13 cellular contexts compared by ENCODE assay signal in the genomic region with DNA sequence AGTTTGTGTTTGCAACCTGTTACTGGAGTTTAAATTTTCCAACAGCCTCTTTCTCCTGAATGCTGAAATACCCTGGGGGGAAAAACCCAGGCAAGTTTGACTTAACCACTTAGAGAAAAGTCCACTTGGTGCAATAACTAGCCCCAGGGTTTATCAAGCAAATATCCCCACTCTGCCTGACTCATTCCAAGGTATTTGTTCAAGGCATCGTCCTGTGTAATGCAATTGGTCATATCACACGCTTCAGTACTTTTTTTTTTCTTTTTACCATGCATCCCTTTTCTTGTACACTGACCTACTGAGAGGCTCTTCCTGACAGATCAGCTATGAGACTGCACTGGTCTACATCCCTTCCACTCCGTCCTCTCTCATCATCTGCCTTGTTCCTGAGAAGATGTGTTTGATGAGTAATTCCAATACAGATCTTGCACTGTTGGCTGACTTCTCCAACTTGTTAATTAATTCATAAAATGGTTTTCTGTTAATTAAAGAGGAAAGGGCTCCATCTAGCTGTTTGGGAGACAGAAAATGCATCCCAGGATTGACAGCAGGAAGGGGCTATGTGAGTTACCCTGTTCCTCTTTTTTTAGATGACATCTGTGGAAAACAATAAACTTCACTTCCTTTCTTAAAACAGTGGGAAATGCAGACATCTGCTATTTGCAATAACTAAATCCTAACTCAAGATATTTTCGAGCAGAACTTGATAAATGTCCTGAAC.
DNase-seq lines count a peak whose midpoint lies in the region; ATAC-seq, FAIRE-seq and TF ChIP-seq lines count a peak whose summit lies in the region.
"Had no signal": no experiment of that assay in that cellular context is flagged by ENCODE, and none has a peak within 500 bp of the region (broad histone marks: within the 10 kb centered on the region; RNA-seq: fewer than 3 reads in every experiment).

No MANE protein-coding gene starts in this region.

- H3K4me1 Mint-ChIP-seq in stimulated activated naive CD8-positive, alpha-beta T cell treated with anti-CD3 and anti-CD28 coated beads, Interleukin-15, amount 100 ng/mL, for 72 hours: no peaks in the 10 kb centered on the region

- H3K9me2 ChIP-seq in Karpas-422 (replicated peaks; ENCODE audit: insufficient read depth, low read length): no peaks in the 10 kb centered on the region

- H3K79me2 ChIP-seq in Karpas-422 (ENCODE audit: low read length): no peaks in the 10 kb centered on the region

- H3K9me3 ChIP-seq in Karpas-422 (ENCODE audit: low read length): no peaks in the 10 kb centered on the region

- H3K4me3 Mint-ChIP-seq in stimulated activated naive CD8-positive, alpha-beta T cell treated with anti-CD3 and anti-CD28 coated beads, Interleukin-15, amount 100 ng/mL, for 72 hours: no peak overlapping the region
- H3K4me3 Mint-ChIP-seq: mesothelial cell of epicardium had no signal

- H3K36me3 ChIP-seq in Karpas-422 (ENCODE audit: insufficient read depth, low read length): no peaks in the 10 kb centered on the region

- H3K4me3 ChIP-seq in Karpas-422 (ENCODE audit: low read length): no peak overlapping the region
- H3K4me3 ChIP-seq: coronary artery had no signal

- ATAC-seq in stimulated activated naive CD8-positive, alpha-beta T cell treated with anti-CD3 and anti-CD28 coated beads, Interleukin-15, amount 100 ng/mL, for 72 hours: no peak

- H3K27me3 ChIP-seq in Karpas-422 (ENCODE audit: low read length): no peaks in the 10 kb centered on the region

- FAIRE-seq in HTR-8/SVneo (lab: Jason Lieb, UNC): no peak
- FAIRE-seq: urothelium cell line had no signal

- peak; percentile 65 for DNase-seq in AG09319 (ENCODE audit: extremely low read depth, low read depth)
- DNase-seq in HTR-8/SVneo (ENCODE audit: insufficient read length, low spot score): peak; percentile 61
- peak; percentile 96 for DNase-seq in iris pigment epithelial cell (ENCODE audit: low read depth)
- no peak for DNase-seq in Karpas-422
- no peak for DNase-seq in NAMALWA (ENCODE audit: low spot score)
- DNase-seq in occipital lobe (lab: John Stamatoyannopoulos, UW): no peak
- no peak for DNase-seq in stimulated activated naive CD8-positive, alpha-beta T cell treated with anti-CD3 and anti-CD28 coated beads, Interleukin-15, amount 100 ng/mL, for 72 hours
- DNase-seq: NCI-H82; stimulated activated CD4-positive, alpha-beta T cell treated with anti-CD3 and anti-CD28 coated beads, Interleukin-4, amount 100 ng/mL, for 1 hour had no signal

- H4K20me1 ChIP-seq in Karpas-422 (ENCODE audit: insufficient read depth, low read depth, low read length): no peaks in the 10 kb centered on the region

- no peak overlapping the region for H3K9ac ChIP-seq in Karpas-422 (ENCODE audit: low read length)

- no peaks in the 10 kb centered on the region for H3K9me3 Mint-ChIP-seq in stimulated activated naive CD8-positive, alpha-beta T cell treated with anti-CD3 and anti-CD28 coated beads, Interleukin-15, amount 100 ng/mL, for 72 hours
- H3K9me3 Mint-ChIP-seq: mesothelial cell of epicardium had no signal

- H3K4me2 ChIP-seq in Karpas-422 (ENCODE audit: low read depth, low read length, poor library complexity, severe bottlenecking): no peak overlapping the region

- H2AFZ ChIP-seq in Karpas-422 (ENCODE audit: low read length): no peak overlapping the region

- no peak overlapping the region for H3K27ac Mint-ChIP-seq in stimulated activated naive CD8-positive, alpha-beta T cell treated with anti-CD3 and anti-CD28 coated beads, Interleukin-15, amount 100 ng/mL, for 72 hours

- no peaks in the 10 kb centered on the region for H3K4me1 ChIP-seq in Karpas-422 (ENCODE audit: low read length)

- H3K27me3 Mint-ChIP-seq in stimulated activated naive CD8-positive, alpha-beta T cell treated with anti-CD3 and anti-CD28 coated beads, Interleukin-15, amount 100 ng/mL, for 72 hours: peaks cover 20% of the 10 kb centered on the region

- H3K27ac ChIP-seq in VCaP (peak overlapping the region; percentile 52), Karpas-422 (ENCODE audit: low read length) (no peak overlapping the region)
- H3K27ac ChIP-seq: coronary artery had no signal

- no peak for TF ChIP-seq CTCF in AG09319 (IDR thresholded peaks at IDR 0.05; ENCODE audit: low read depth, low read length)
- peak; percentile 80 for TF ChIP-seq CTCF in VCaP (conservative IDR thresholded peaks at IDR 0.05)

Comparison
In these comparisons a context has a peak if more than half of its experiments do, and no peak if none do; other contexts are left out.
1. DNase-seq: peak in AG09319 (single experiment), HTR-8/SVneo (single experiment) and iris pigment epithelial cell (single experiment); none in Karpas-422 (single experiment), NAMALWA (single experiment), occipital lobe (single experiment) and stimulated activated naive CD8-positive, alpha-beta T cell treated with anti-CD3 and anti-CD28 coated beads, Interleukin-15, amount 100 ng/mL, for 72 hours (0 of 2).